10 cellular contexts compared by ENCODE assay signal in the genomic region with DNA sequence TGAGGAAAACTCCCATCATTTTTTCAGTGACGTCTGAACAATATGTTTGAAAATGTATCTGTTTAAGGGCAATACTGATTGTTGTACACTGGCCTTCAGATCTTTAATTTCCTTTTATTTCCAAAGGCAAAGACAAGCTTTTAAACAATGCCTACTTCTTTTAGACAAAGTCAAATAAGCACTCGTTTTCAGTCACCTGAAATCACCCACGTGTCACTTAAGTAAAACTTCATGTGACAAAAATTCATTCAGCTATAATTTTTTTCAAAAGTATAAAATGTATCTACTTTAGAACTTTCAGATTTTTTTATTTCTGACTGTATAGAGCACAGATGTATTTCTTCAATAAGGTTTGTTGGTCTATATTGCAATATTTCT.
DNase-seq lines count a peak whose midpoint lies in the region; ATAC-seq and TF ChIP-seq lines count a peak whose summit lies in the region.
"Had no signal": no experiment of that assay in that cellular context is flagged by ENCODE, and none has a peak within 500 bp of the region (broad histone marks: within the 10 kb centered on the region; RNA-seq: fewer than 3 reads in every experiment).

No MANE protein-coding gene starts in this region.

- H3F3A ChIP-seq in PC-9 (ENCODE audit: insufficient read depth, low read depth), result peaks cover 21% of the 10 kb centered on the region; the same call in 1 of the 2 replicates

- H3K27ac ChIP-seq in BLaER1 (no peak overlapping the region), PC-9 (peak overlapping the region; percentile 71), psoas muscle (peak overlapping the region; percentile 98)

- no peak for DNase-seq in PC-9
- DNase-seq in epithelial cell of proximal tubule (ENCODE audit: low read depth), result no peak
- no peak for DNase-seq in psoas muscle
- no peak for DNase-seq in activated naive CD4-positive, alpha-beta T cell treated with Interleukin-2 at 50 U/mL for 16 hours
- no peak for DNase-seq in SKM-1 treated with dmso at 0.1 percent for 144 hours (lab: John Stamatoyannopoulos, UW; ENCODE audit: unreplicated experiment)
- no peak for DNase-seq in D341Med (ENCODE audit: low spot score)
- DNase-seq in MV-4-11 (lab: John Stamatoyannopoulos, UW), result no peak
- DNase-seq: left colon had no signal

- no peak for ATAC-seq in psoas muscle
- ATAC-seq: activated T-helper 17 cell treated with anti-CD3 and anti-CD28 coated beads, Interleukin-2, amount 50 U/mL, for 72 hours; left colon had no signal

- CTCF ChIA-PET in PC-9 (lab: Charles Lee), result interaction anchor here (0.6 kb wide), 2 partner anchors 198 to 299 kb away, joined by 5 to 13 read pairs; no protein-coding TSS in a partner anchor

- peaks cover 78% of the 10 kb centered on the region for H3K79me2 ChIP-seq in PC-9 (ENCODE audit: low read depth)

- H3K4me3 ChIP-seq in BLaER1 (no peak overlapping the region), PC-9 (peak overlapping the region; percentile 80; the same call in 1 of the 2 replicates), epithelial cell of proximal tubule (ENCODE audit: low read depth, low read length) (peak overlapping the region; percentile 73), psoas muscle (peak overlapping the region; percentile 84)

- H3K9me3 ChIP-seq in BLaER1 (no peaks in the 10 kb centered on the region), PC-9 (ENCODE audit: insufficient read depth, low read depth) (no peaks in the 10 kb centered on the region), psoas muscle (no peaks in the 10 kb centered on the region)

- TF ChIP-seq CTCF in PC-9 (conservative IDR thresholded peaks at IDR 0.05) (no peak), epithelial cell of proximal tubule (conservative IDR thresholded peaks at IDR 0.05; ENCODE audit: low read depth, low read length) (no peak), psoas muscle (IDR thresholded peaks at IDR 0.05) (no peak)

- H3K36me3 ChIP-seq in BLaER1, result no peaks in the 10 kb centered on the region
- no peaks in the 10 kb centered on the region for H3K36me3 ChIP-seq in PC-9 (ENCODE audit: low read depth)
- no peaks in the 10 kb centered on the region for H3K36me3 ChIP-seq in psoas muscle (ENCODE audit: insufficient read depth in 1 of 2, low read depth in 1 of 2)

- no peak overlapping the region for H3K9ac ChIP-seq in BLaER1

- 13 to 14% (median 13%) methylated on average over 3 of the region's 3 CpGs for WGBS in psoas muscle, 3 donors

- no peaks in the 10 kb centered on the region for H3K27me3 ChIP-seq in BLaER1
- no peaks in the 10 kb centered on the region for H3K27me3 ChIP-seq in PC-9 (ENCODE audit: insufficient read depth, low read depth)
- H3K27me3 ChIP-seq in psoas muscle (ENCODE audit: insufficient read depth in 3 of 3, low read length in 2 of 3), result no peaks in the 10 kb centered on the region

- no peaks in the 10 kb centered on the region for H3K9me2 ChIP-seq in PC-9 (ENCODE audit: insufficient read depth)

- H4K20me1 ChIP-seq in BLaER1, result no peaks in the 10 kb centered on the region
- peaks cover 5% of the 10 kb centered on the region; the same call in 1 of the 2 replicates for H4K20me1 ChIP-seq in PC-9 (ENCODE audit: insufficient read depth)

- no peak overlapping the region for H2AFZ ChIP-seq in PC-9

- H3K4me1 ChIP-seq in BLaER1, result peaks cover 37% of the 10 kb centered on the region
- H3K4me1 ChIP-seq in PC-9 (replicated peaks; ENCODE audit: insufficient read depth), result peaks cover 48% of the 10 kb centered on the region
- H3K4me1 ChIP-seq in psoas muscle, result peaks cover 22% of the 10 kb centered on the region

- BruUV-seq in PC-9 (replicated peaks; lab: Mats Ljungman, UMichigan), result TSS peak; percentile 86

- H3K4me2 ChIP-seq in BLaER1 (peak overlapping the region; percentile 90), PC-9 (peak overlapping the region; percentile 85)

- intact Hi-C loops in PC-9 (cut with micrococcal nuclease; ENCODE audit: unreplicated experiment), result loop anchor here (2.0 to 5.0 kb wide), 3 partner anchors 33 to 189 kb away; no protein-coding TSS in a partner anchor
- intact Hi-C loops in psoas muscle (cut with DNase I), result loop anchor here (5.0 kb wide), 2 partner anchors 34 to 74 kb away; no protein-coding TSS in a partner anchor

- POLR2A ChIA-PET in PC-9 (lab: Charles Lee; ENCODE audit: unreplicated experiment), result interaction anchor here (0.7 to 0.9 kb wide), 2 partner anchors 22 to 198 kb away, joined by 3 to 4 read pairs; a partner anchor contains a TSS
